Comparison of ENCODE assay signal across 1 cellular context in the genomic region with DNA sequence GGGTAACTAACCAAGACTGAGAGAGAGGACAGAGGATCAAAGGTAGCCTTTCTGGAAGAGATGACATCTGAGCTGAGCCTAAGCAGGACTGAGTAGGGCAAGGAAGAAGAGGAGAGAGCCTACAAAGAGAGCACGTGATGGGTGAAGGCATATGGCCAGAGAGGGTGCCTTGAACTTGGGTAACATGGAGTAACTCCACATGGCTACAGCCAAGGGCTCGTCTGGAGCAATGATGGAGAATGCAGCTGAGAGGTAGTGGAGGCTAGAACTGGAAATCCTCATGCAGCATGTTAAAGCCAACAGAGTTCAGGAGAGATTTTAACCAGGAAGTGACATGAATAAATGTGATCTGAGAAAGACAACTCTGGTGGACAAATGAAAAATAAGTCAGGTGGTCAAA.
TF ChIP-seq lines count a peak whose summit lies in the region.

No MANE protein-coding gene starts in this region.

TF ChIP-seq in IMR-90, 13 proteins besides CTCF, POLR2A, EP300 and RAD21:
- TF ChIP-seq CEBPB (IDR thresholded peaks at IDR 0.05; ENCODE audit: low read depth, low read length) = no peak
- TF ChIP-seq NFE2L2 (IDR thresholded peaks at IDR 0.05; ENCODE audit: low read depth, low read length) = no peak
- no peak for TF ChIP-seq RCOR1 (IDR thresholded peaks at IDR 0.05; ENCODE audit: insufficient replicate concordance, low read length)
- no peak for TF ChIP-seq CHD1 (IDR thresholded peaks at IDR 0.05; ENCODE audit: low read depth, low read length)
- no peak for TF ChIP-seq SMC3 (IDR thresholded peaks at IDR 0.05; ENCODE audit: low read depth, low read length)
- TF ChIP-seq FOS (IDR thresholded peaks at IDR 0.05; ENCODE audit: low read depth, low read length) = no peak
- TF ChIP-seq MAFK (IDR thresholded peaks at IDR 0.05; ENCODE audit: low read depth, low read length) = no peak
- no peak for TF ChIP-seq USF2 (IDR thresholded peaks at IDR 0.05; ENCODE audit: low read depth, low read length)
- no peak for TF ChIP-seq MAZ (IDR thresholded peaks at IDR 0.05; ENCODE audit: borderline replicate concordance, low read depth, low read length)
- no peak for TF ChIP-seq ELK1 (IDR thresholded peaks at IDR 0.05; ENCODE audit: borderline replicate concordance, low read depth, low read length)
- TF ChIP-seq MXI1 (IDR thresholded peaks at IDR 0.05; ENCODE audit: borderline replicate concordance, low read depth, low read length) = no peak
- no peak for TF ChIP-seq RFX5 (IDR thresholded peaks at IDR 0.05; ENCODE audit: low read depth, low read length)
- no peak for TF ChIP-seq BHLHE40 (IDR thresholded peaks at IDR 0.05; ENCODE audit: low read depth, low read length)
